Comparison of ENCODE assay signal across 1 cellular context in the genomic region with DNA sequence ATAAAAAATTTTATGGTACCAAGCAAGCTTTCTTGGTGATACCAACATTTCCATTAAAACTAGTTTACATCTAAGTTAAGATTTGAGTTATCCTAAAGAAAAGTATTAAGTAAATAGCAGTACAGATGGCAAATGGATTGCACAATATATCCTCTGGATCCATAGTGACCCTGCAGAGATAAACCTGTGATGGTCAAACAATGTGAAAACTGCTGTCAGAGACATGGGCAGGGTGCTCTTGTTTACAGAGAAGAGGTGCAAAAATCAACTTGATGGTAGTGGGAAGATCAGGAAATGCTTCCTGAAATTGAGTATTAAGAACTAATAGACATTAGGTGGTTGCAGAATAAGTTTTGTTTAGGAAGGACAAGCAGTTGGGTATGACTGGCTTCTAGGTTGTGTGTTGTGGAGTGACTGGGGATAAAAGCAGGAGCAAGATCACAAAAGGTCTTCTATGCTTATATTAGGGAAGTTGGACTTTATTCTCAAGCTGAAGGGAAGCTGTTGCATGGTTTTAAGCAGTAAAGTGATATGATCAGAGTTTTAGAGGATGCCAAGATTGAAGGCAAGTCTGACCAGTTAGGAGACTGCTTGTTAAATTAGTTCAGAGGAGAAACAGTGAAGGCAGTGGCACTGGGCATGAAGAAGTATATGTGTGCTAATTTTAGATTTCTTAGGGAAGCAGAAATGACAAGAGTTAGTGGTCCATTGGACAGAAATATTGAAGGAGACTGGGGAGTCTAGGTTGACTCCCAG.
A peak's percentile ranks its signal among the peaks of the same experiment; 100 is the strongest.
TF ChIP-seq lines count a peak whose summit lies in the region.

No MANE protein-coding gene starts in this region.

TF ChIP-seq in HepG2, 621 proteins besides CTCF, POLR2A, EP300 and RAD21 (continued from another document and continues in another):
- TF ChIP-seq ZNF639 (CRISPR knock-in tag; conservative IDR thresholded peaks at IDR 0.05) (no peak), STAT6 (CRISPR knock-in tag; IDR thresholded peaks at IDR 0.05; ENCODE audit: borderline replicate concordance) (no peak), ZKSCAN8 (CRISPR knock-in tag; IDR thresholded peaks at IDR 0.05; ENCODE audit: borderline replicate concordance) (peak; percentile 43; the same call in 1 of the 2 replicates), ZNF703 (CRISPR knock-in tag; IDR thresholded peaks at IDR 0.05; ENCODE audit: borderline replicate concordance) (no peak), ZNF234 (CRISPR knock-in tag; conservative IDR thresholded peaks at IDR 0.05) (no peak), ZNF337 (CRISPR knock-in tag; IDR thresholded peaks at IDR 0.05; ENCODE audit: borderline replicate concordance, low read depth) (no peak), ZNF577 (CRISPR knock-in tag; IDR thresholded peaks at IDR 0.05; ENCODE audit: borderline replicate concordance, low read depth) (no peak), ZKSCAN1 (IDR thresholded peaks at IDR 0.05; ENCODE audit: low read length) (no peak), DZIP1 (CRISPR knock-in tag; IDR thresholded peaks at IDR 0.05) (no peak), ATF3 (CRISPR knock-in tag; IDR thresholded peaks at IDR 0.05) (no peak), MED1 (CRISPR knock-in tag; IDR thresholded peaks at IDR 0.05) (peak; percentile 81), ZNF607 (CRISPR knock-in tag; IDR thresholded peaks at IDR 0.05; ENCODE audit: borderline replicate concordance) (0 out of 2 replicates have a peak, but pooled peaks have one; percentile 37)
- TF ChIP-seq, protein P1, sequence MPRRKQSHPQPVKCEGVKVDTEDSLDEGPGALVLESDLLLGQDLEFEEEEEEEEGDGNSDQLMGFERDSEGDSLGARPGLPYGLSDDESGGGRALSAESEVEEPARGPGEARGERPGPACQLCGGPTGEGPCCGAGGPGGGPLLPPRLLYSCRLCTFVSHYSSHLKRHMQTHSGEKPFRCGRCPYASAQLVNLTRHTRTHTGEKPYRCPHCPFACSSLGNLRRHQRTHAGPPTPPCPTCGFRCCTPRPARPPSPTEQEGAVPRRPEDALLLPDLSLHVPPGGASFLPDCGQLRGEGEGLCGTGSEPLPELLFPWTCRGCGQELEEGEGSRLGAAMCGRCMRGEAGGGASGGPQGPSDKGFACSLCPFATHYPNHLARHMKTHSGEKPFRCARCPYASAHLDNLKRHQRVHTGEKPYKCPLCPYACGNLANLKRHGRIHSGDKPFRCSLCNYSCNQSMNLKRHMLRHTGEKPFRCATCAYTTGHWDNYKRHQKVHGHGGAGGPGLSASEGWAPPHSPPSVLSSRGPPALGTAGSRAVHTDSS (CRISPR knock-in tag; conservative IDR thresholded peaks at IDR 0.05) = no peak
- TF ChIP-seq, protein P2, sequence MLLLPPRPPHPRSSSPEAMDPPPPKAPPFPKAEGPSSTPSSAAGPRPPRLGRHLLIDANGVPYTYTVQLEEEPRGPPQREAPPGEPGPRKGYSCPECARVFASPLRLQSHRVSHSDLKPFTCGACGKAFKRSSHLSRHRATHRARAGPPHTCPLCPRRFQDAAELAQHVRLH (CRISPR knock-in tag; IDR thresholded peaks at IDR 0.05; ENCODE audit: borderline replicate concordance, low read depth) = no peak; the same call in 1 of the 2 replicates
- TF ChIP-seq, protein P3, sequence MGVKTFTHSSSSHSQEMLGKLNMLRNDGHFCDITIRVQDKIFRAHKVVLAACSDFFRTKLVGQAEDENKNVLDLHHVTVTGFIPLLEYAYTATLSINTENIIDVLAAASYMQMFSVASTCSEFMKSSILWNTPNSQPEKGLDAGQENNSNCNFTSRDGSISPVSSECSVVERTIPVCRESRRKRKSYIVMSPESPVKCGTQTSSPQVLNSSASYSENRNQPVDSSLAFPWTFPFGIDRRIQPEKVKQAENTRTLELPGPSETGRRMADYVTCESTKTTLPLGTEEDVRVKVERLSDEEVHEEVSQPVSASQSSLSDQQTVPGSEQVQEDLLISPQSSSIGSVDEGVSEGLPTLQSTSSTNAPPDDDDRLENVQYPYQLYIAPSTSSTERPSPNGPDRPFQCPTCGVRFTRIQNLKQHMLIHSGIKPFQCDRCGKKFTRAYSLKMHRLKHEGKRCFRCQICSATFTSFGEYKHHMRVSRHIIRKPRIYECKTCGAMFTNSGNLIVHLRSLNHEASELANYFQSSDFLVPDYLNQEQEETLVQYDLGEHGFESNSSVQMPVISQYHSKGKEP (CRISPR knock-in tag; IDR thresholded peaks at IDR 0.05) = no peak
- TF ChIP-seq, protein P4, sequence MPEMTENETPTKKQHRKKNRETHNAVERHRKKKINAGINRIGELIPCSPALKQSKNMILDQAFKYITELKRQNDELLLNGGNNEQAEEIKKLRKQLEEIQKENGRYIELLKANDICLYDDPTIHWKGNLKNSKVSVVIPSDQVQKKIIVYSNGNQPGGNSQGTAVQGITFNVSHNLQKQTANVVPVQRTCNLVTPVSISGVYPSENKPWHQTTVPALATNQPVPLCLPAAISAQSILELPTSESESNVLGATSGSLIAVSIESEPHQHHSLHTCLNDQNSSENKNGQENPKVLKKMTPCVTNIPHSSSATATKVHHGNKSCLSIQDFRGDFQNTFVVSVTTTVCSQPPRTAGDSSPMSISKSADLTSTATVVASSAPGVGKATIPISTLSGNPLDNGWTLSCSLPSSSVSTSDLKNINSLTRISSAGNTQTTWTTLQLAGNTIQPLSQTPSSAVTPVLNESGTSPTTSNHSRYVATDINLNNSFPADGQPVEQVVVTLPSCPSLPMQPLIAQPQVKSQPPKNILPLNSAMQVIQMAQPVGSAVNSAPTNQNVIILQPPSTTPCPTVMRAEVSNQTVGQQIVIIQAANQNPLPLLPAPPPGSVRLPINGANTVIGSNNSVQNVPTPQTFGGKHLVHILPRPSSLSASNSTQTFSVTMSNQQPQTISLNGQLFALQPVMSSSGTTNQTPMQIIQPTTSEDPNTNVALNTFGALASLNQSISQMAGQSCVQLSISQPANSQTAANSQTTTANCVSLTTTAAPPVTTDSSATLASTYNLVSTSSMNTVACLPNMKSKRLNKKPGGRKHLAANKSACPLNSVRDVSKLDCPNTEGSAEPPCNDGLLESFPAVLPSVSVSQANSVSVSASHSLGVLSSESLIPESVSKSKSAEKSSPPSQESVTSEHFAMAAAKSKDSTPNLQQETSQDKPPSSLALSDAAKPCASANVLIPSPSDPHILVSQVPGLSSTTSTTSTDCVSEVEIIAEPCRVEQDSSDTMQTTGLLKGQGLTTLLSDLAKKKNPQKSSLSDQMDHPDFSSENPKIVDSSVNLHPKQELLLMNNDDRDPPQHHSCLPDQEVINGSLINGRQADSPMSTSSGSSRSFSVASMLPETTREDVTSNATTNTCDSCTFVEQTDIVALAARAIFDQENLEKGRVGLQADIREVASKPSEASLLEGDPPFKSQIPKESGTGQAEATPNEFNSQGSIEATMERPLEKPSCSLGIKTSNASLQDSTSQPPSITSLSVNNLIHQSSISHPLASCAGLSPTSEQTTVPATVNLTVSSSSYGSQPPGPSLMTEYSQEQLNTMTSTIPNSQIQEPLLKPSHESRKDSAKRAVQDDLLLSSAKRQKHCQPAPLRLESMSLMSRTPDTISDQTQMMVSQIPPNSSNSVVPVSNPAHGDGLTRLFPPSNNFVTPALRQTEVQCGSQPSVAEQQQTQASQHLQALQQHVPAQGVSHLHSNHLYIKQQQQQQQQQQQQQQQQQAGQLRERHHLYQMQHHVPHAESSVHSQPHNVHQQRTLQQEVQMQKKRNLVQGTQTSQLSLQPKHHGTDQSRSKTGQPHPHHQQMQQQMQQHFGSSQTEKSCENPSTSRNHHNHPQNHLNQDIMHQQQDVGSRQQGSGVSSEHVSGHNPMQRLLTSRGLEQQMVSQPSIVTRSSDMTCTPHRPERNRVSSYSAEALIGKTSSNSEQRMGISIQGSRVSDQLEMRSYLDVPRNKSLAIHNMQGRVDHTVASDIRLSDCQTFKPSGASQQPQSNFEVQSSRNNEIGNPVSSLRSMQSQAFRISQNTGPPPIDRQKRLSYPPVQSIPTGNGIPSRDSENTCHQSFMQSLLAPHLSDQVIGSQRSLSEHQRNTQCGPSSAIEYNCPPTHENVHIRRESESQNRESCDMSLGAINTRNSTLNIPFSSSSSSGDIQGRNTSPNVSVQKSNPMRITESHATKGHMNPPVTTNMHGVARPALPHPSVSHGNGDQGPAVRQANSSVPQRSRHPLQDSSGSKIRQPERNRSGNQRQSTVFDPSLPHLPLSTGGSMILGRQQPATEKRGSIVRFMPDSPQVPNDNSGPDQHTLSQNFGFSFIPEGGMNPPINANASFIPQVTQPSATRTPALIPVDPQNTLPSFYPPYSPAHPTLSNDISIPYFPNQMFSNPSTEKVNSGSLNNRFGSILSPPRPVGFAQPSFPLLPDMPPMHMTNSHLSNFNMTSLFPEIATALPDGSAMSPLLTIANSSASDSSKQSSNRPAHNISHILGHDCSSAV (CRISPR knock-in tag; IDR thresholded peaks at IDR 0.05; ENCODE audit: borderline replicate concordance) = no peak
